Comparison of ENCODE assay signal across 1 cellular context in the genomic region with DNA sequence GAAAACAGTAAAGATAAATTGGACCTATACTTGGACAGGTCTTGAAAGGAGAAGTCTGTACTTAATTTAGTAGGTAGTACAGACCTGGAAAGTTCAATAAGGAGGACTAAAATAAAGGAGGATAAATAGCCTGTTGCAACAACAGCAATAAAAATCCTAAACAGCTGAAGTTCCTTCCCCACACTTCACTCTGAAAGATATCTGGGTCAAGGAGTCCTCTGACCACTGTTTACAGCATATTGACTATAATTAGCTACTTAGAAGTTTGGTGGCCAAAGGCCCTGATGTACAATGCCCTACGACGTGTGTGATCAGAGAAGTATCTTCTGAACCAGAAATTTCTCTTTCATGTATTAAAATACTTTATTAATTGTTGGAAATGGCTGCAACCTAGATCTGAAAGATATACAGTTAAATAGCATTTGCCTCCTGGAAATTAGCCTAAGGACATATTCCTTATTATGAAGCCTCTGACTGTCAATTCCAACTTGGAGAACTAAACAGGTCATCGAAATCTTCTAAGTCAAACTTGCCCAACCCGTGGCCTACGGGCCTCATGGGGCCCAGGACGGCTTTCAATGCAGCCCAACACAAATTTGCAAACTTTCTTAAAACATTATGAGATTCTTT.
TF ChIP-seq lines count a peak whose summit lies in the region.

No MANE protein-coding gene starts in this region.

TF ChIP-seq in IMR-90, 13 proteins besides CTCF, POLR2A, EP300 and RAD21 (continued from another document):
- TF ChIP-seq MAZ (IDR thresholded peaks at IDR 0.05; ENCODE audit: borderline replicate concordance, low read depth, low read length) = no peak
- TF ChIP-seq FOS (IDR thresholded peaks at IDR 0.05; ENCODE audit: low read depth, low read length) = no peak
- TF ChIP-seq CEBPB (IDR thresholded peaks at IDR 0.05; ENCODE audit: low read depth, low read length) = no peak
- TF ChIP-seq, protein P1, sequence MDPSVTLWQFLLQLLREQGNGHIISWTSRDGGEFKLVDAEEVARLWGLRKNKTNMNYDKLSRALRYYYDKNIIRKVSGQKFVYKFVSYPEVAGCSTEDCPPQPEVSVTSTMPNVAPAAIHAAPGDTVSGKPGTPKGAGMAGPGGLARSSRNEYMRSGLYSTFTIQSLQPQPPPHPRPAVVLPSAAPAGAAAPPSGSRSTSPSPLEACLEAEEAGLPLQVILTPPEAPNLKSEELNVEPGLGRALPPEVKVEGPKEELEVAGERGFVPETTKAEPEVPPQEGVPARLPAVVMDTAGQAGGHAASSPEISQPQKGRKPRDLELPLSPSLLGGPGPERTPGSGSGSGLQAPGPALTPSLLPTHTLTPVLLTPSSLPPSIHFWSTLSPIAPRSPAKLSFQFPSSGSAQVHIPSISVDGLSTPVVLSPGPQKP (IDR thresholded peaks at IDR 0.05; ENCODE audit: borderline replicate concordance, low read depth, low read length) = no peak
- TF ChIP-seq MAFK (IDR thresholded peaks at IDR 0.05; ENCODE audit: low read depth, low read length) = no peak
- no peak for TF ChIP-seq RFX5 (IDR thresholded peaks at IDR 0.05; ENCODE audit: low read depth, low read length)
- no peak for TF ChIP-seq BHLHE40 (IDR thresholded peaks at IDR 0.05; ENCODE audit: low read depth, low read length)
- TF ChIP-seq SMC3 (IDR thresholded peaks at IDR 0.05; ENCODE audit: low read depth, low read length) = no peak
- no peak for TF ChIP-seq MXI1 (IDR thresholded peaks at IDR 0.05; ENCODE audit: borderline replicate concordance, low read depth, low read length)
